ENCODE assay signal across 20 cellular contexts in genomic region chr15:42465520-42466259, GRCh38.
"Had no signal": no experiment of that assay in that cellular context is flagged by ENCODE, and none has a peak within 500 bp of the region (broad histone marks: within the 10 kb centered on the region; RNA-seq: fewer than 3 reads in every experiment).

No MANE protein-coding gene starts in this region.

- H2AFZ ChIP-seq: neural progenitor cell had no signal

- H3K9ac ChIP-seq: neural progenitor cell had no signal

- H3K27ac ChIP-seq: epithelial cell of prostate, esophagus squamous epithelium, neural progenitor cell, pancreas had no signal

- H3K9me3 Mint-ChIP-seq: central memory CD8-positive, alpha-beta T cell; mesothelial cell of epicardium; natural killer cell treated with Interleukin-12 subunit alpha and Interleukin-12 subunit beta and Interleukin-15 and Interleukin-18, amount 100 ng/mL, for 72 hours; neural progenitor cell had no signal

- H3K27me3 ChIP-seq: esophagus squamous epithelium, neural progenitor cell, pancreas, tibial artery had no signal

- H3K9me3 ChIP-seq: esophagus squamous epithelium, pancreas, tibial artery had no signal

- ATAC-seq: natural killer cell treated with Interleukin-12 subunit alpha and Interleukin-12 subunit beta and Interleukin-15 and Interleukin-18, amount 100 ng/mL, for 72 hours; pancreas; right cardiac atrium; stimulated activated naive CD8-positive, alpha-beta T cell treated with anti-CD3 and anti-CD28 coated beads, Interleukin-15, Interleukin-2, amounts not matched to agents 100 U/mL and 50 U/mL, for 24 hours had no signal

- H3K27ac Mint-ChIP-seq: mesothelial cell of epicardium; natural killer cell treated with Interleukin-12 subunit alpha and Interleukin-12 subunit beta and Interleukin-15 and Interleukin-18, amount 100 ng/mL, for 72 hours; neural progenitor cell; progenitor cell of endocrine pancreas had no signal

- H3K4me3 ChIP-seq: esophagus squamous epithelium, neural progenitor cell, pancreas, tibial artery had no signal

- H3K4me1 ChIP-seq: pancreas had no signal

- DNase-seq: cortex of kidney; effector memory CD4-positive, alpha-beta T cell; esophagus squamous epithelium; foreskin fibroblast; head of caudate nucleus; hippocampal formation; nucleus accumbens; pancreas; right cardiac atrium; small intestine; stimulated activated CD4-positive, alpha-beta T cell treated with anti-CD3 and anti-CD28 coated beads, Interleukin-12 subunit alpha, Interleukin-12 subunit beta, amount 100 ng/mL, for 4 hours; stimulated activated CD4-positive, alpha-beta T cell treated with anti-CD3 and anti-CD28 coated beads, Interleukin-2, amount 100 ng/mL, for 48 hours; stimulated activated naive CD8-positive, alpha-beta T cell treated with anti-CD3 and anti-CD28 coated beads, Interleukin-15, Interleukin-2, amounts not matched to agents 100 U/mL and 50 U/mL, for 24 hours; tibial artery had no signal

- H3K4me1 Mint-ChIP-seq: mesothelial cell of epicardium had no signal

- H3K27me3 Mint-ChIP-seq: central memory CD8-positive, alpha-beta T cell; natural killer cell treated with Interleukin-12 subunit alpha and Interleukin-12 subunit beta and Interleukin-15 and Interleukin-18, amount 100 ng/mL, for 72 hours; progenitor cell of endocrine pancreas had no signal

- H3K4me2 ChIP-seq: neural progenitor cell had no signal

- H3K36me3 ChIP-seq: neural progenitor cell had no signal

- H3K4me3 Mint-ChIP-seq: central memory CD8-positive, alpha-beta T cell; mesothelial cell of epicardium; natural killer cell treated with Interleukin-12 subunit alpha and Interleukin-12 subunit beta and Interleukin-15 and Interleukin-18, amount 100 ng/mL, for 72 hours; neural progenitor cell had no signal
